In the genomic region with DNA sequence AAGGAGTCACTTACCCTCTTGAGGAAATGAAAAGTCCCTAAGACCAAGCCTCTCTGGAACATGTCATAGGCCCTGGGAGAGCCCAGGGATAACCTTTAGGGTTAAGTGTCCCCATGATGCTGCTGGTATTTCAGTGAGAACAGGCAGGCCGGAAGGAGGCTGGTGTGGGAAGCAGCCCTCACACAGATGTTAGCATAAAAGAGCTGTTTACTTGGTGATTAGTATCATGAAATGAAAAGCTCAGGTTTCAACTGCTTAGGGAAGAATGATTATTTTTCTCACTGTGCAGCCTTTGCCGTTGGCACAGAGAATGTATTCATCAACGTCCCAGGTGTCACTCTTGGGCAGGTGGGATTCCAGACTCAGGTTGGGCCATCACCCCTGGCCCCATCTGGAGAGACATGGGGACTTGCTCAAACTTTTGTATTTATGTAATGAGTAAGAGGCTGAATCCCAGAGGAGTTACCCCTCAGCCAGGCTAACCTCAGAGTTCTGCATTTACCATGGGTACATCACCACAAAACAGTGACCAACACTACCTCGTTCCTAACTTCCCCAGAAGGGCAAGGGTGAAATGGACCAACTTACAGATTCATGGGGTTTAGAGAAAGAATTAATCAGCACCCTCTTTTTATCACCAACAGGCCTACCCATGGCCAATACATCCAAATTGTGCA, we compare ENCODE assay signal across 7 cellular contexts.
A peak's percentile ranks its signal among the peaks of the same experiment; 100 is the strongest.
DNase-seq lines count a peak whose midpoint lies in the region; ATAC-seq and TF ChIP-seq lines count a peak whose summit lies in the region.

No MANE protein-coding gene starts in this region.

- H4K20me1 ChIP-seq in GM23338 (replicated peaks; ENCODE audit: insufficient read depth), result no peaks in the 10 kb centered on the region

- POLR2A ChIA-PET in activated CD4-positive, alpha-beta T cell treated with anti-CD3 and anti-CD28 coated beads, Interleukin-2, amount 10 ng/mL, durations not matched to agents 7 days and 5 days (lab: Charles Lee), result no interaction called here

- H3K9me3 Mint-ChIP-seq in GM23338, result peaks cover 3% of the 10 kb centered on the region; the same call in 2 of the 3 replicates
- no peaks in the 10 kb centered on the region for H3K9me3 Mint-ChIP-seq in activated CD4-positive, alpha-beta T cell treated with anti-CD3 and anti-CD28 coated beads, Interleukin-2, amount 10 ng/mL, durations not matched to agents 7 days and 5 days

- H3K4me1 Mint-ChIP-seq in GM23338, result peaks cover 19% of the 10 kb centered on the region
- H3K4me1 Mint-ChIP-seq in activated CD4-positive, alpha-beta T cell treated with anti-CD3 and anti-CD28 coated beads, Interleukin-2, amount 10 ng/mL, durations not matched to agents 7 days and 5 days, result no peaks in the 10 kb centered on the region

- no peaks in the 10 kb centered on the region for H3K27me3 ChIP-seq in GM23338 (ENCODE audit: insufficient read depth)

- H3K4me3 ChIP-seq in GM23338, result no peak overlapping the region
- H3K4me3 ChIP-seq in foreskin fibroblast (ENCODE audit: low read depth in 1 of 2, low read length in 2 of 2), result no peak overlapping the region

- ATAC-seq in GM23338, result no peak
- ATAC-seq in HG03354 (IDR thresholded peaks at IDR 0.05; ENCODE audit: poor library complexity, severe bottlenecking, unreplicated experiment), result no peak

- CTCF ChIA-PET in activated CD4-positive, alpha-beta T cell treated with anti-CD3 and anti-CD28 coated beads, Interleukin-2, amount 10 ng/mL, durations not matched to agents 7 days and 5 days (lab: Charles Lee), result no interaction called here

- H3K4me3 Mint-ChIP-seq in GM23338, result no peak overlapping the region
- no peak overlapping the region for H3K4me3 Mint-ChIP-seq in activated CD4-positive, alpha-beta T cell treated with anti-CD3 and anti-CD28 coated beads, Interleukin-2, amount 10 ng/mL, durations not matched to agents 7 days and 5 days

- H3K27ac ChIP-seq in GM23338 (ENCODE audit: low read depth), result no peak overlapping the region

- DNase-seq in GM23338 (ENCODE audit: low spot score) (no peak), NCI-H446 treated with DMSO at 0.1 percent for 48 hours (lab: John Stamatoyannopoulos, UW) (peak; percentile 21), foreskin fibroblast (peak; percentile 72 to 84), stromal cell of bone marrow (ENCODE audit: low read depth) (peak; percentile 78), GM20000 (ENCODE audit: low spot score) (no peak)
- no peak for DNase-seq in activated CD4-positive, alpha-beta T cell treated with anti-CD3 and anti-CD28 coated beads, Interleukin-2, amount 10 ng/mL, durations not matched to agents 7 days and 5 days

- H3K79me2 ChIP-seq in GM23338 (replicated peaks; ENCODE audit: insufficient read depth), result no peaks in the 10 kb centered on the region

- H3K27ac Mint-ChIP-seq in GM23338, result no peak overlapping the region
- no peak overlapping the region for H3K27ac Mint-ChIP-seq in activated CD4-positive, alpha-beta T cell treated with anti-CD3 and anti-CD28 coated beads, Interleukin-2, amount 10 ng/mL, durations not matched to agents 7 days and 5 days

- H3K27me3 Mint-ChIP-seq in GM23338 (ENCODE audit: insufficient read depth, low read depth, poor library complexity), result peaks cover 3% of the 10 kb centered on the region
- peaks cover 2% of the 10 kb centered on the region for H3K27me3 Mint-ChIP-seq in activated CD4-positive, alpha-beta T cell treated with anti-CD3 and anti-CD28 coated beads, Interleukin-2, amount 10 ng/mL, durations not matched to agents 7 days and 5 days

- TF ChIP-seq CTCF in GM23338 (conservative IDR thresholded peaks at IDR 0.05; ENCODE audit: low read depth in 2 of 2) (no peak), foreskin fibroblast (IDR thresholded peaks at IDR 0.05; ENCODE audit: low read depth, low read length) (no peak), GM20000 (IDR thresholded peaks at IDR 0.05; ENCODE audit: extremely low read depth, missing control alignments) (no peak)

- H3K36me3 Mint-ChIP-seq in GM23338 (ENCODE audit: low read depth), result peaks cover 9% of the 10 kb centered on the region; the same call in 2 of the 3 replicates
- no peaks in the 10 kb centered on the region for H3K36me3 Mint-ChIP-seq in activated CD4-positive, alpha-beta T cell treated with anti-CD3 and anti-CD28 coated beads, Interleukin-2, amount 10 ng/mL, durations not matched to agents 7 days and 5 days (ENCODE audit: low read depth)

- peaks cover 18% of the 10 kb centered on the region for H3K4me1 ChIP-seq in GM23338 (ENCODE audit: insufficient read depth)

- H3K4me2 ChIP-seq in GM23338, result no peak overlapping the region

- H3K36me3 ChIP-seq in GM23338 (ENCODE audit: insufficient read depth), result peaks cover 5% of the 10 kb centered on the region; the same call in 1 of the 2 replicates

- H3F3A ChIP-seq in GM23338 (replicated peaks; ENCODE audit: low read depth), result no peaks in the 10 kb centered on the region

- peaks cover 8% of the 10 kb centered on the region for H3K9me2 ChIP-seq in GM23338 (ENCODE audit: insufficient read depth)

- H2AFZ ChIP-seq in GM23338, result peak overlapping the region; percentile 29; the same call in 1 of the 2 replicates

TF ChIP-seq in GM23338, 12 proteins besides CTCF, POLR2A, EP300 and RAD21 (continues in another document):
- no peak for TF ChIP-seq NANOG (IDR thresholded peaks at IDR 0.05; ENCODE audit: borderline replicate concordance)
- TF ChIP-seq, protein P1, sequence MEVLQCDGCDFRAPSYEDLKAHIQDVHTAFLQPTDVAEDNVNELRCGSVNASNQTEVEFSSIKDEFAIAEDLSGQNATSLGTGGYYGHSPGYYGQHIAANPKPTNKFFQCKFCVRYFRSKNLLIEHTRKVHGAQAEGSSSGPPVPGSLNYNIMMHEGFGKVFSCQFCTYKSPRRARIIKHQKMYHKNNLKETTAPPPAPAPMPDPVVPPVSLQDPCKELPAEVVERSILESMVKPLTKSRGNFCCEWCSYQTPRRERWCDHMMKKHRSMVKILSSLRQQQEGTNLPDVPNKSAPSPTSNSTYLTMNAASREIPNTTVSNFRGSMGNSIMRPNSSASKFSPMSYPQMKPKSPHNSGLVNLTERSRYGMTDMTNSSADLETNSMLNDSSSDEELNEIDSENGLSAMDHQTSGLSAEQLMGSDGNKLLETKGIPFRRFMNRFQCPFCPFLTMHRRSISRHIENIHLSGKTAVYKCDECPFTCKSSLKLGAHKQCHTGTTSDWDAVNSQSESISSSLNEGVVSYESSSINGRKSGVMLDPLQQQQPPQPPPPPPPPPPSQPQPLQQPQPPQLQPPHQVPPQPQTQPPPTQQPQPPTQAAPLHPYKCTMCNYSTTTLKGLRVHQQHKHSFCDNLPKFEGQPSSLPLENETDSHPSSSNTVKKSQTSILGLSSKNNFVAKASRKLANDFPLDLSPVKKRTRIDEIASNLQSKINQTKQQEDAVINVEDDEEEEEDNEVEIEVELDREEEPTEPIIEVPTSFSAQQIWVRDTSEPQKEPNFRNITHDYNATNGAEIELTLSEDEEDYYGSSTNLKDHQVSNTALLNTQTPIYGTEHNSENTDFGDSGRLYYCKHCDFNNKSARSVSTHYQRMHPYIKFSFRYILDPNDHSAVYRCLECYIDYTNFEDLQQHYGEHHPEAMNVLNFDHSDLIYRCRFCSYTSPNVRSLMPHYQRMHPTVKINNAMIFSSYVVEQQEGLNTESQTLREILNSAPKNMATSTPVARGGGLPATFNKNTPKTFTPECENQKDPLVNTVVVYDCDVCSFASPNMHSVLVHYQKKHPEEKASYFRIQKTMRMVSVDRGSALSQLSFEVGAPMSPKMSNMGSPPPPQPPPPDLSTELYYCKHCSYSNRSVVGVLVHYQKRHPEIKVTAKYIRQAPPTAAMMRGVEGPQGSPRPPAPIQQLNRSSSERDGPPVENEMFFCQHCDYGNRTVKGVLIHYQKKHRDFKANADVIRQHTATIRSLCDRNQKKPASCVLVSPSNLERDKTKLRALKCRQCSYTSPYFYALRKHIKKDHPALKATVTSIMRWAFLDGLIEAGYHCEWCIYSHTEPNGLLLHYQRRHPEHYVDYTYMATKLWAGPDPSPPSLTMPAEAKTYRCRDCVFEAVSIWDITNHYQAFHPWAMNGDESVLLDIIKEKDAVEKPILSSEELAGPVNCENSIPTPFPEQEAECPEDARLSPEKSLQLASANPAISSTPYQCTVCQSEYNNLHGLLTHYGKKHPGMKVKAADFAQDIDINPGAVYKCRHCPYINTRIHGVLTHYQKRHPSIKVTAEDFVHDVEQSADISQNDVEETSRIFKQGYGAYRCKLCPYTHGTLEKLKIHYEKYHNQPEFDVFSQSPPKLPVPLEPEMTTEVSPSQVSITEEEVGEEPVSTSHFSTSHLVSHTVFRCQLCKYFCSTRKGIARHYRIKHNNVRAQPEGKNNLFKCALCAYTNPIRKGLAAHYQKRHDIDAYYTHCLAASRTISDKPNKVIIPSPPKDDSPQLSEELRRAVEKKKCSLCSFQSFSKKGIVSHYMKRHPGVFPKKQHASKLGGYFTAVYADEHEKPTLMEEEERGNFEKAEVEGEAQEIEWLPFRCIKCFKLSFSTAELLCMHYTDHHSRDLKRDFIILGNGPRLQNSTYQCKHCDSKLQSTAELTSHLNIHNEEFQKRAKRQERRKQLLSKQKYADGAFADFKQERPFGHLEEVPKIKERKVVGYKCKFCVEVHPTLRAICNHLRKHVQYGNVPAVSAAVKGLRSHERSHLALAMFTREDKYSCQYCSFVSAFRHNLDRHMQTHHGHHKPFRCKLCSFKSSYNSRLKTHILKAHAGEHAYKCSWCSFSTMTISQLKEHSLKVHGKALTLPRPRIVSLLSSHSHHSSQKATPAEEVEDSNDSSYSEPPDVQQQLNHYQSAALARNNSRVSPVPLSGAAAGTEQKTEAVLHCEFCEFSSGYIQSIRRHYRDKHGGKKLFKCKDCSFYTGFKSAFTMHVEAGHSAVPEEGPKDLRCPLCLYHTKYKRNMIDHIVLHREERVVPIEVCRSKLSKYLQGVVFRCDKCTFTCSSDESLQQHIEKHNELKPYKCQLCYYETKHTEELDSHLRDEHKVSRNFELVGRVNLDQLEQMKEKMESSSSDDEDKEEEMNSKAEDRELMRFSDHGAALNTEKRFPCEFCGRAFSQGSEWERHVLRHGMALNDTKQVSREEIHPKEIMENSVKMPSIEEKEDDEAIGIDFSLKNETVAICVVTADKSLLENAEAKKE (CRISPR knock-in tag; IDR thresholded peaks at IDR 0.05), result no peak

Comparison
In these comparisons a context has a peak if more than half of its experiments do, and no peak if none do; other contexts are left out.
1. DNase-seq: peak in NCI-H446 treated with DMSO at 0.1 percent for 48 hours (single experiment), foreskin fibroblast (2 of 2) and stromal cell of bone marrow (single experiment); none in GM23338 (single experiment), GM20000 (single experiment) and activated CD4-positive, alpha-beta T cell treated with anti-CD3 and anti-CD28 coated beads, Interleukin-2, amount 10 ng/mL, durations not matched to agents 7 days and 5 days (single experiment).